In the genomic region with DNA sequence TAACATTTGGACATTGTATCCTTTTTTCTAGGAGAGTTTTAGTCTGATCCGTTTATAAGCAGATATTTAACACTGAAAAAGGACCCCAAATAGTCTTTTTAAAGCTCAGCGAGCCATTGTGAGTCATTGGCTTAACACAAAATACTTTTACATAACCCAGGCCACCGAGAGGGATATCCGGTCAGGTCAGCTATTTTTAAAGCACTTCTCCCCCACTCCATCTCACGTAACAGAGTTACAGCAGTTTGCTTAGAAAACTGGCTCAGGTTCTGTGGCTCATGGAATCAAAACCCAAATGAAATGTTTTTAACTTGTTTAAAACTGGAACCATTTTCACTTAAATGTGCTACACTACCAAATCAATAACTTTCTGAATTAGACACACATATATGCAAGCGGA, we compare ENCODE assay signal across 12 cellular contexts. TPM values are rescaled to one million over a fixed set of nuclear protein-coding genes. Genes with fewer than 3 reads are reported as not detected.
DNase-seq lines count a peak whose midpoint lies in the region; ATAC-seq, FAIRE-seq and TF ChIP-seq lines count a peak whose summit lies in the region.
"Had no signal": no experiment of that assay in that cellular context is flagged by ENCODE, and none has a peak within 500 bp of the region (broad histone marks: within the 10 kb centered on the region; RNA-seq: fewer than 3 reads in every experiment).

No MANE protein-coding gene starts in this region.

- no peak overlapping the region for H3K4me3 Mint-ChIP-seq in MCF 10A (ENCODE audit: unreplicated experiment)

- no peak overlapping the region for H2AK5ac ChIP-seq in IMR-90 (ENCODE audit: low read depth, low read length)

- no peak overlapping the region for H3K4me3 ChIP-seq in breast epithelium
- no peak overlapping the region for H3K4me3 ChIP-seq in IMR-90 (ENCODE audit: insufficient read depth, low read depth, low read length)

- H3K27me3 ChIP-seq in breast epithelium (no peaks in the 10 kb centered on the region), IMR-90 (ENCODE audit: control insufficient read depth, insufficient read depth, low read length) (no peaks in the 10 kb centered on the region)

- TF ChIP-seq CTCF in MCF 10A (IDR thresholded peaks at IDR 0.05; ENCODE audit: unreplicated experiment) (no peak), breast epithelium (IDR thresholded peaks at IDR 0.05) (no peak), IMR-90 (conservative IDR thresholded peaks at IDR 0.05; ENCODE audit: low read depth, low read length) (no peak)

- DNase-seq in MCF 10A (ENCODE audit: unreplicated experiment) (peak; percentile 41), breast epithelium (ENCODE audit: low spot score in 2 of 2) (no peak), IMR-90 (peak; percentile 1), glomerular visceral epithelial cell (ENCODE audit: extremely low spot score) (peak; percentile 45), urothelium cell line (ENCODE audit: low spot score) (peak; percentile 57), HUDEP-2 (lab: John Stamatoyannopoulos, UW; ENCODE audit: unreplicated experiment in 76 of 76) (no peak), OCI-M2 (lab: John Stamatoyannopoulos, UW; ENCODE audit: unreplicated experiment) (no peak)
- DNase-seq in stimulated activated naive CD4-positive, alpha-beta T cell (lab: John Stamatoyannopoulos, UW): no peak
- DNase-seq: activated CD4-positive, alpha-beta T cell treated with anti-CD3 and anti-CD28 coated beads for 1 hour; cortex of kidney; NCI-H187 treated with DMSO at 0.1 percent for 48 hours had no signal

- in situ Hi-C loops in IMR-90 (cut with MboI; ENCODE audit: low sequenced_read_pairs): no loop called here

- H3K4ac ChIP-seq in IMR-90 (ENCODE audit: low read depth, low read length): no peak overlapping the region

- H2BK120ac ChIP-seq in IMR-90 (ENCODE audit: low read depth, low read length): no peak overlapping the region

- no peak overlapping the region for H4K91ac ChIP-seq in IMR-90 (ENCODE audit: insufficient read depth, low read depth, low read length)

- H3K23ac ChIP-seq in IMR-90 (ENCODE audit: low read depth, low read length): no peak overlapping the region

- H2BK20ac ChIP-seq in IMR-90 (ENCODE audit: low read depth, low read length): no peak overlapping the region

- no peak overlapping the region for H2BK5ac ChIP-seq in IMR-90 (ENCODE audit: low read depth, low read length, poor library complexity, severe bottlenecking)

- H3K36me3 Mint-ChIP-seq in MCF 10A (ENCODE audit: insufficient read depth, unreplicated experiment): no peaks in the 10 kb centered on the region

- H3K27me3 Mint-ChIP-seq in MCF 10A (ENCODE audit: insufficient read depth, unreplicated experiment): peaks cover 10% of the 10 kb centered on the region

- H3K79me1 ChIP-seq in IMR-90 (ENCODE audit: low read depth in 1 of 2, low read length in 2 of 2): no peaks in the 10 kb centered on the region

- TF ChIP-seq POLR2A in breast epithelium (IDR thresholded peaks at IDR 0.05) (no peak), IMR-90 (IDR thresholded peaks at IDR 0.05; ENCODE audit: low read depth, low read length) (no peak)

- H3K9me3 ChIP-seq in breast epithelium: no peaks in the 10 kb centered on the region
- no peaks in the 10 kb centered on the region for H3K9me3 ChIP-seq in IMR-90 (ENCODE audit: control insufficient read depth, insufficient read depth, low read length)

- H3K4me1 Mint-ChIP-seq in MCF 10A (ENCODE audit: insufficient read depth, unreplicated experiment): no peaks in the 10 kb centered on the region

- no peaks in the 10 kb centered on the region for H3K9me1 ChIP-seq in IMR-90 (ENCODE audit: insufficient read depth, low read length)

- ATAC-seq in IMR-90 (ENCODE audit: low read depth): no peak

- H3K36me3 ChIP-seq in breast epithelium (no peaks in the 10 kb centered on the region), IMR-90 (ENCODE audit: control insufficient read depth, insufficient read depth, low read length) (no peaks in the 10 kb centered on the region)

- no peaks in the 10 kb centered on the region for H4K20me1 ChIP-seq in IMR-90 (ENCODE audit: insufficient read depth, low read length)

- no peak overlapping the region for H3K14ac ChIP-seq in IMR-90 (replicated peaks; ENCODE audit: low read depth, low read length)

- no peak overlapping the region for H3K9ac ChIP-seq in IMR-90 (ENCODE audit: low read depth, low read length)

- H3K4me1 ChIP-seq in breast epithelium (no peaks in the 10 kb centered on the region), IMR-90 (ENCODE audit: control insufficient read depth, insufficient read depth, low read length) (no peaks in the 10 kb centered on the region)

- no peak overlapping the region for H3K27ac Mint-ChIP-seq in MCF 10A (ENCODE audit: low read depth, unreplicated experiment)

- CTCF ChIA-PET in MCF 10A (lab: Yijun Ruan, JAX): interaction anchor here (0.7 to 1.2 kb wide), 3 partner anchors 8 to 28 kb away, joined by 4 to 5 read pairs (median 4); no protein-coding TSS in a partner anchor
- CTCF ChIA-PET in IMR-90 (lab: Yijun Ruan, JAX): interaction anchor here (1.1 kb wide), 1 partner anchor 50 kb away, joined by 3 read pairs; no protein-coding TSS in a partner anchor

- no peak overlapping the region for H4K8ac ChIP-seq in IMR-90 (ENCODE audit: low read depth in 2 of 2, low read length in 2 of 2)

- H3K9me3 Mint-ChIP-seq in MCF 10A (ENCODE audit: unreplicated experiment): no peaks in the 10 kb centered on the region

- dilution Hi-C loops in IMR-90 (cut with HindIII; ENCODE audit: low sequenced_read_pairs, unreplicated experiment): no loop called here

- H2AFZ ChIP-seq in IMR-90 (replicated peaks; ENCODE audit: low read length, poor library complexity): no peak overlapping the region

- TF ChIP-seq RAD21 in IMR-90 (IDR thresholded peaks at IDR 0.05; ENCODE audit: low read length): no peak

- no peak overlapping the region for H3K27ac ChIP-seq in breast epithelium
- H3K27ac ChIP-seq in IMR-90 (ENCODE audit: insufficient read depth, low read length): no peak overlapping the region

- H4K5ac ChIP-seq in IMR-90 (ENCODE audit: low read depth, low read length): no peak overlapping the region

- WGBS in IMR-90 (ENCODE audit: extremely low coverage in 2 of 2, insufficient read length in 1 of 2), 2 experiments: no CpG with 5 or more reads among the region's 6 CpGs

- no peak overlapping the region for H3K18ac ChIP-seq in IMR-90 (ENCODE audit: low read depth, low read length)

- no peak for FAIRE-seq in urothelium cell line (lab: Jason Lieb, UNC)
- FAIRE-seq: A204.1 had no signal

- intact Hi-C loops in MCF 10A (cut with micrococcal nuclease) (no loop called here), breast epithelium (cut with DNase I; ENCODE audit: low total_unique reads) (loop anchor here (5.0 kb wide), 1 partner anchor 741 kb away; no protein-coding TSS in a partner anchor), IMR-90 (cut with micrococcal nuclease) (no loop called here)

- no peak overlapping the region for H3K56ac ChIP-seq in IMR-90 (ENCODE audit: extremely low read depth, insufficient read depth, low read length)

- no peak overlapping the region for H2BK15ac ChIP-seq in IMR-90 (ENCODE audit: low read depth, low read length)

- no peak overlapping the region for H2AK9ac ChIP-seq in IMR-90 (replicated peaks; ENCODE audit: low read depth, low read length, poor library complexity)

- no peak overlapping the region for H3K4me2 ChIP-seq in IMR-90 (ENCODE audit: low read depth, low read length)

- BruUV-seq in MCF 10A (replicated peaks; lab: Mats Ljungman, UMichigan) (no TSS peak), IMR-90 (replicated peaks; lab: Mats Ljungman, UMichigan) (no TSS peak)

- POLR2A ChIA-PET in MCF 10A (lab: Yijun Ruan, JAX): no interaction called here
- POLR2A ChIA-PET in IMR-90 (lab: Charles Lee; ENCODE audit: unreplicated experiment): no interaction called here

TF ChIP-seq in IMR-90, 13 proteins besides CTCF, POLR2A, EP300 and RAD21:
- TF ChIP-seq CHD1 (IDR thresholded peaks at IDR 0.05; ENCODE audit: low read depth, low read length) (no peak), RCOR1 (IDR thresholded peaks at IDR 0.05; ENCODE audit: insufficient replicate concordance, low read length) (no peak), FOS (IDR thresholded peaks at IDR 0.05; ENCODE audit: low read depth, low read length) (no peak), ELK1 (IDR thresholded peaks at IDR 0.05; ENCODE audit: borderline replicate concordance, low read depth, low read length) (no peak)
- TF ChIP-seq, protein P1, sequence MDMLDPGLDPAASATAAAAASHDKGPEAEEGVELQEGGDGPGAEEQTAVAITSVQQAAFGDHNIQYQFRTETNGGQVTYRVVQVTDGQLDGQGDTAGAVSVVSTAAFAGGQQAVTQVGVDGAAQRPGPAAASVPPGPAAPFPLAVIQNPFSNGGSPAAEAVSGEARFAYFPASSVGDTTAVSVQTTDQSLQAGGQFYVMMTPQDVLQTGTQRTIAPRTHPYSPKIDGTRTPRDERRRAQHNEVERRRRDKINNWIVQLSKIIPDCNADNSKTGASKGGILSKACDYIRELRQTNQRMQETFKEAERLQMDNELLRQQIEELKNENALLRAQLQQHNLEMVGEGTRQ (IDR thresholded peaks at IDR 0.05; ENCODE audit: low read depth, low read length): no peak

RNA-seq across cellular contexts. Expression of gene COL4A3, which starts 23.9 kb away (rescaled TPM):
- 0.12 and 0.49 TPM in 2 replicates for total RNA-seq in MCF 10A (2022)
- total RNA-seq in breast epithelium: 1 to 10 TPM; 2.9 to 3.7 (median 3.3) TPM
- not detected in 2 replicates for total RNA-seq in IMR-90 (2012; rRNA removed)
- not detected in 2 replicates for polyA plus RNA-seq in IMR-90 (2012; rRNA removed)
- not detected in 2 replicates for polyA plus RNA-seq in IMR-90 (2012; cell fraction: cytosol; rRNA removed)
- polyA plus RNA-seq in IMR-90 (2012; cell fraction: nucleus; rRNA removed; ENCODE audit: low replicate concordance): not detected in 2 replicates

RNA-seq across cellular contexts. Expression of gene COL4A4, which starts 24.3 kb away (rescaled TPM):
- total RNA-seq in MCF 10A (2022) (0.25 and 0.30 TPM in 2 replicates), breast epithelium (1 to 10 TPM; 1.2 to 3.8 (median 1.6) TPM), IMR-90 (2012; rRNA removed) (0.28 TPM in 1 of 2 replicates, not detected in the other)
- 0.02 TPM in 1 of 2 replicates, not detected in the other for polyA plus RNA-seq in IMR-90 (2012; rRNA removed)
- polyA plus RNA-seq in IMR-90 (2012; cell fraction: cytosol; rRNA removed): under 0.01 TPM in 1 of 2 replicates, not detected in the other
- 0.01 and 0.02 TPM in 2 replicates for polyA plus RNA-seq in IMR-90 (2012; cell fraction: nucleus; rRNA removed; ENCODE audit: low replicate concordance)

Comparison
In these comparisons a context has a peak if more than half of its experiments do, and no peak if none do; other contexts are left out.
1. DNase-seq: peak in MCF 10A (single experiment), IMR-90 (single experiment), glomerular visceral epithelial cell (single experiment) and urothelium cell line (single experiment); none in breast epithelium (0 of 2), HUDEP-2 (0 of 76), stimulated activated naive CD4-positive, alpha-beta T cell (0 of 6) and OCI-M2 (single experiment).